Comparison of ENCODE assay signal across 10 cellular contexts in genomic region chr11:47992959-47993820, GRCh38. TPM values are rescaled to one million over a fixed set of nuclear protein-coding genes. Genes with fewer than 3 reads are reported as not detected.
DNase-seq lines count a peak whose midpoint lies in the region; ATAC-seq and TF ChIP-seq lines count a peak whose summit lies in the region.
"Had no signal": no experiment of that assay in that cellular context is flagged by ENCODE, and none has a peak within 500 bp of the region (broad histone marks: within the 10 kb centered on the region; RNA-seq: fewer than 3 reads in every experiment).

No MANE protein-coding gene starts in this region.

- H3K27me3 ChIP-seq in colonic mucosa = no peaks in the 10 kb centered on the region
- H3K27me3 ChIP-seq in CD4-positive, alpha-beta memory T cell (ENCODE audit: insufficient read depth, low read length) = no peaks in the 10 kb centered on the region

- peaks cover 20% of the 10 kb centered on the region for H3K4me1 Mint-ChIP-seq in osteocyte (ENCODE audit: unreplicated experiment)
- peaks cover 63% of the 10 kb centered on the region for H3K4me1 Mint-ChIP-seq in activated naive CD4-positive, alpha-beta T cell treated with anti-CD3 and anti-CD28 coated beads, Interleukin-2, amount 10 ng/mL, durations not matched to agents 7 days and 5 days
- H3K4me1 Mint-ChIP-seq in CD4-positive, alpha-beta memory T cell = peaks cover 37 to 65% (median 45%) of the 10 kb centered on the region in 4 donors

- no peaks in the 10 kb centered on the region for H3K36me3 ChIP-seq in colonic mucosa
- no peaks in the 10 kb centered on the region for H3K36me3 ChIP-seq in CD4-positive, alpha-beta memory T cell (ENCODE audit: insufficient read depth, low read length)

- no peaks in the 10 kb centered on the region for H3K9me3 Mint-ChIP-seq in osteocyte (ENCODE audit: unreplicated experiment)
- H3K9me3 Mint-ChIP-seq in activated naive CD4-positive, alpha-beta T cell treated with anti-CD3 and anti-CD28 coated beads, Interleukin-2, amount 10 ng/mL, durations not matched to agents 7 days and 5 days = no peaks in the 10 kb centered on the region
- H3K9me3 Mint-ChIP-seq in CD4-positive, alpha-beta memory T cell = no peaks in the 10 kb centered on the region

- TF ChIP-seq CTCF in colonic mucosa (IDR thresholded peaks at IDR 0.05) (no peak), osteocyte (IDR thresholded peaks at IDR 0.05) (no peak)

- H3K4me1 ChIP-seq in colonic mucosa = peaks cover 22% of the 10 kb centered on the region
- H3K4me1 ChIP-seq in CD4-positive, alpha-beta memory T cell (ENCODE audit: insufficient read depth, low read length) = peaks cover 62% of the 10 kb centered on the region

- CTCF ChIA-PET in activated naive CD4-positive, alpha-beta T cell treated with anti-CD3 and anti-CD28 coated beads, Interleukin-2, amount 10 ng/mL, durations not matched to agents 7 days and 5 days (lab: Charles Lee) = interaction anchor here (1.0 to 1.5 kb wide), 2 partner anchors 9 to 114 kb away, joined by 3 read pairs; no protein-coding TSS in a partner anchor
- CTCF ChIA-PET in CD4-positive, alpha-beta memory T cell (lab: Charles Lee; ENCODE audit: partially characterized antibody) = interaction anchor here (1.0 to 2.7 kb wide), 6 partner anchors 10 to 115 kb away, joined by 3 to 13 read pairs (median 4); no protein-coding TSS in a partner anchor

- no peaks in the 10 kb centered on the region for H3K27me3 Mint-ChIP-seq in osteocyte (ENCODE audit: unreplicated experiment)
- H3K27me3 Mint-ChIP-seq in activated naive CD4-positive, alpha-beta T cell treated with anti-CD3 and anti-CD28 coated beads, Interleukin-2, amount 10 ng/mL, durations not matched to agents 7 days and 5 days = no peaks in the 10 kb centered on the region
- H3K27me3 Mint-ChIP-seq in CD4-positive, alpha-beta memory T cell = no peaks in the 10 kb centered on the region

- H3K27ac Mint-ChIP-seq in osteocyte (ENCODE audit: unreplicated experiment) = peak overlapping the region; percentile 44
- H3K27ac Mint-ChIP-seq in activated naive CD4-positive, alpha-beta T cell treated with anti-CD3 and anti-CD28 coated beads, Interleukin-2, amount 10 ng/mL, durations not matched to agents 7 days and 5 days = no peak overlapping the region
- peak overlapping the region in 3 of 7 donors; percentile 11 to 59 (median 47) for H3K27ac Mint-ChIP-seq in CD4-positive, alpha-beta memory T cell

- no peak overlapping the region for H3K9ac ChIP-seq in colonic mucosa (ENCODE audit: low read depth in 2 of 2, low read length in 2 of 2)

- no peaks in the 10 kb centered on the region for H3K36me3 Mint-ChIP-seq in osteocyte (ENCODE audit: unreplicated experiment)
- peaks cover 39% of the 10 kb centered on the region for H3K36me3 Mint-ChIP-seq in activated naive CD4-positive, alpha-beta T cell treated with anti-CD3 and anti-CD28 coated beads, Interleukin-2, amount 10 ng/mL, durations not matched to agents 7 days and 5 days
- H3K36me3 Mint-ChIP-seq in CD4-positive, alpha-beta memory T cell = peaks cover 0 to 5% of the 10 kb centered on the region in 2 donors

- intact Hi-C loops in colonic mucosa (cut with DNase I) = no loop called here
- intact Hi-C loops in CD4-positive, alpha-beta memory T cell (cut with micrococcal nuclease) = no loop called here

- H3K9me3 ChIP-seq in colonic mucosa = no peaks in the 10 kb centered on the region
- no peaks in the 10 kb centered on the region for H3K9me3 ChIP-seq in CD4-positive, alpha-beta memory T cell (ENCODE audit: control insufficient read depth in 1 of 2, low read length in 2 of 2)

- POLR2A ChIA-PET in CD4-positive, alpha-beta memory T cell (lab: Charles Lee; ENCODE audit: partially characterized antibody) = interaction anchor here (0.8 to 2.4 kb wide), 5 partner anchors 8 to 71 kb away, joined by 3 to 10 read pairs (median 5); no protein-coding TSS in a partner anchor

- no peak overlapping the region for H3K4me3 ChIP-seq in colonic mucosa
- H3K4me3 ChIP-seq in CD4-positive, alpha-beta memory T cell (ENCODE audit: low read length in 2 of 2) = no peak overlapping the region

- no peak overlapping the region for H3K4me3 Mint-ChIP-seq in osteocyte (ENCODE audit: unreplicated experiment)
- H3K4me3 Mint-ChIP-seq in activated naive CD4-positive, alpha-beta T cell treated with anti-CD3 and anti-CD28 coated beads, Interleukin-2, amount 10 ng/mL, durations not matched to agents 7 days and 5 days = no peak overlapping the region
- H3K4me3 Mint-ChIP-seq in CD4-positive, alpha-beta memory T cell = no peak overlapping the region

- DNase-seq in GM04504 (ENCODE audit: low read depth) (peak; percentile 68), NCI-H510A (lab: John Stamatoyannopoulos, UW) (peak; percentile 45), colonic mucosa (no peak), osteocyte (ENCODE audit: extremely low spot score, unreplicated experiment) (no peak)
- no peak for DNase-seq in activated naive CD4-positive, alpha-beta T cell treated with anti-CD3 and anti-CD28 coated beads, Interleukin-2, amount 10 ng/mL, durations not matched to agents 7 days and 5 days
- DNase-seq in CD4-positive, alpha-beta memory T cell = no peak
- DNase-seq: activated CD4-positive, CD25-positive, alpha-beta regulatory T cell; substantia nigra had no signal

- peak overlapping the region; percentile 81 for H3K27ac ChIP-seq in colonic mucosa
- no peak overlapping the region for H3K27ac ChIP-seq in CD4-positive, alpha-beta memory T cell (ENCODE audit: low read depth, low read length)

- no peak for ATAC-seq in HG03378 (IDR thresholded peaks at IDR 0.05; ENCODE audit: unreplicated experiment)
- no peak for ATAC-seq in GM21825 (IDR thresholded peaks at IDR 0.05; ENCODE audit: unreplicated experiment)

RNA-seq across cellular contexts. Expression of gene PTPRJ, which starts 12.8 kb away (rescaled TPM):
- total RNA-seq in colonic mucosa (10 to 100 TPM; 37.5 to 45.7 TPM), osteocyte (16.6 and 18.6 TPM in 2 replicates)
- total RNA-seq in CD4-positive, alpha-beta memory T cell = 10 to 100 TPM; 57.8 to 57.9 TPM
- polyA plus RNA-seq in CD4-positive, alpha-beta memory T cell = 10 to 100 TPM in 1 of 2 donors, 1 to 10 TPM in 1; 3.3 to 16.6 TPM

Comparison
In these comparisons a context has a peak if more than half of its experiments do, and no peak if none do; other contexts are left out.
1. DNase-seq: peak in GM04504 (single experiment) and NCI-H510A (single experiment); none in colonic mucosa (single experiment), osteocyte (single experiment), activated naive CD4-positive, alpha-beta T cell treated with anti-CD3 and anti-CD28 coated beads, Interleukin-2, amount 10 ng/mL, durations not matched to agents 7 days and 5 days (single experiment) and CD4-positive, alpha-beta memory T cell (0 of 5).